In genomic region chr1:1065265-1065939, GRCh38 we compare ENCODE assay signal across 16 cellular contexts. TPM values are rescaled to one million over a fixed set of nuclear protein-coding genes. Genes with fewer than 3 reads are reported as not detected.
A peak's percentile ranks its signal among the peaks of the same experiment; 100 is the strongest.
DNase-seq lines count a peak whose midpoint lies in the region; ATAC-seq, FAIRE-seq and TF ChIP-seq lines count a peak whose summit lies in the region.
"Had no signal": no experiment of that assay in that cellular context is flagged by ENCODE, and none has a peak within 500 bp of the region (broad histone marks: within the 10 kb centered on the region; RNA-seq: fewer than 3 reads in every experiment).

No MANE protein-coding gene starts in this region.

- H3K27me3 ChIP-seq in BLaER1 treated with 17β-estradiol and CSF1 and Interleukin-3, amounts not matched to agents 10 nM and 100 nM: peaks cover 44 to 76% (median 61%) of the 10 kb centered on the region in 11 experiments
- H3K27me3 ChIP-seq in H9 (ENCODE audit: insufficient read depth, low read length): no peaks in the 10 kb centered on the region; the same call in 1 of the 2 replicates

- H4K8ac ChIP-seq in H9 (replicated peaks; ENCODE audit: insufficient read length, low read depth, low read length): no peak overlapping the region

- no peak overlapping the region for H3K18ac ChIP-seq in H9 (ENCODE audit: insufficient read length, low read depth, low read length)

- H3K56ac ChIP-seq in H9 (ENCODE audit: insufficient read length, low read depth, low read length): no peak overlapping the region

- H3K36me3 Mint-ChIP-seq in activated naive CD8-positive, alpha-beta T cell treated with anti-CD3 and anti-CD28 coated beads, Interleukin-2, amount 50 U/mL, for 24 hours (ENCODE audit: low read depth): peaks cover 3% of the 10 kb centered on the region
- H3K36me3 Mint-ChIP-seq in H9 (ENCODE audit: insufficient read depth in 1 of 3, low read depth in 3 of 3): no peaks in the 10 kb centered on the region

- H2BK120ac ChIP-seq in H9 (ENCODE audit: low read depth, low read length, poor library complexity, severe bottlenecking): no peak overlapping the region

- no peak overlapping the region for H2AK5ac ChIP-seq in H9 (ENCODE audit: insufficient read length, low read length)

- H4K5ac ChIP-seq in H9 (ENCODE audit: insufficient read length, low read depth, low read length): no peak overlapping the region

- peaks cover under 1% of the 10 kb centered on the region for H3K27me3 Mint-ChIP-seq in activated naive CD8-positive, alpha-beta T cell treated with anti-CD3 and anti-CD28 coated beads, Interleukin-2, amount 50 U/mL, for 24 hours
- H3K27me3 Mint-ChIP-seq in H9 (ENCODE audit: low read depth): peaks cover 55% of the 10 kb centered on the region

- H3K79me2 ChIP-seq in H9 (ENCODE audit: insufficient read depth, low read length): no peaks in the 10 kb centered on the region
- H3K79me2 ChIP-seq: parathyroid adenoma had no signal

- H2BK15ac ChIP-seq in H9 (ENCODE audit: low read depth, low read length): no peak overlapping the region

- H4K91ac ChIP-seq in H9 (ENCODE audit: insufficient read length, low read depth, low read length): no peak overlapping the region

- no peak for ATAC-seq in activated naive CD8-positive, alpha-beta T cell treated with anti-CD3 and anti-CD28 coated beads, Interleukin-2, amount 50 U/mL, for 24 hours

- no peaks in the 10 kb centered on the region for H3K9me3 ChIP-seq in BLaER1 treated with 17β-estradiol and CSF1 and Interleukin-3, amounts not matched to agents 10 nM and 100 nM (replicated peaks in 1 of 11)
- H3K9me3 ChIP-seq in H9 (ENCODE audit: control insufficient read depth, low read depth, low read length): no peaks in the 10 kb centered on the region
- H3K9me3 ChIP-seq: adrenal gland had no signal

- no peak overlapping the region for H3K4me3 ChIP-seq in BLaER1 treated with 17β-estradiol and CSF1 and Interleukin-3, amounts not matched to agents 10 nM and 100 nM
- H3K4me3 ChIP-seq: adrenal gland had no signal

- H3K4me3 Mint-ChIP-seq in activated naive CD8-positive, alpha-beta T cell treated with anti-CD3 and anti-CD28 coated beads, Interleukin-2, amount 50 U/mL, for 24 hours: peak overlapping the region; percentile 21
- H3K4me3 Mint-ChIP-seq in H9: peak overlapping the region in 1 of 2 experiments; percentile 5; a peak in 1 of 5 replicates
- H3K4me3 Mint-ChIP-seq: endodermal cell had no signal

- H3K27ac ChIP-seq in BLaER1 treated with 17β-estradiol and CSF1 and Interleukin-3, amounts not matched to agents 10 nM and 100 nM: no peak overlapping the region
- H3K27ac ChIP-seq in H9 (ENCODE audit: insufficient read length, low read depth, low read length): no peak overlapping the region
- H3K27ac ChIP-seq: adrenal gland, parathyroid adenoma had no signal

- WGBS in H9 (ENCODE audit: extremely low coverage, insufficient read length, low lambda C conversion rate): no CpG with 5 or more reads among the region's 20 CpGs

- H3K23me2 ChIP-seq in H9 (ENCODE audit: insufficient read length, low read depth, low read length, poor library complexity, severe bottlenecking): peaks cover 3% of the 10 kb centered on the region

- no peaks in the 10 kb centered on the region for H3K36me3 ChIP-seq in BLaER1 treated with 17β-estradiol and CSF1 and Interleukin-3, amounts not matched to agents 10 nM and 100 nM
- H3K36me3 ChIP-seq: adrenal gland had no signal

- no peak overlapping the region for H3K4ac ChIP-seq in H9 (ENCODE audit: low read depth, low read length)

- no peak overlapping the region for H3K9ac ChIP-seq in BLaER1 treated with 17β-estradiol and CSF1 and Interleukin-3, amounts not matched to agents 10 nM and 100 nM
- H3K9ac ChIP-seq in H9 (ENCODE audit: extremely low read depth, insufficient read length, low read length): no peak overlapping the region
- H3K9ac ChIP-seq: parathyroid adenoma had no signal

- no peak overlapping the region for H3K23ac ChIP-seq in H9 (ENCODE audit: insufficient read length, low read depth, low read length)

- H3K14ac ChIP-seq in H9 (ENCODE audit: insufficient read depth, low read length): no peak overlapping the region; the same call in 1 of the 2 replicates

- no peak for TF ChIP-seq CTCF in H9 (conservative IDR thresholded peaks at IDR 0.05)

- H2BK5ac ChIP-seq in H9 (ENCODE audit: insufficient read length, low read length): no peak overlapping the region

- no peaks in the 10 kb centered on the region for H3K9me3 Mint-ChIP-seq in activated naive CD8-positive, alpha-beta T cell treated with anti-CD3 and anti-CD28 coated beads, Interleukin-2, amount 50 U/mL, for 24 hours
- no peaks in the 10 kb centered on the region for H3K9me3 Mint-ChIP-seq in H9
- H3K9me3 Mint-ChIP-seq: endodermal cell had no signal

- H2AFZ ChIP-seq in H9 (ENCODE audit: low read length): no peak overlapping the region
- H2AFZ ChIP-seq: parathyroid adenoma had no signal

- no peaks in the 10 kb centered on the region for H3K79me1 ChIP-seq in H9 (ENCODE audit: insufficient read depth, low read depth, low read length, poor library complexity, severe bottlenecking)

- H3K4me1 ChIP-seq in BLaER1 treated with 17β-estradiol and CSF1 and Interleukin-3, amounts not matched to agents 10 nM and 100 nM: peaks cover 37 to 85% (median 76%) of the 10 kb centered on the region in 10 experiments
- H3K4me1 ChIP-seq in H9 (ENCODE audit: insufficient read depth, low read length): no peaks in the 10 kb centered on the region

- TF ChIP-seq POLR2A in GM12891 (IDR thresholded peaks at IDR 0.05; ENCODE audit: low read depth, low read length): no peak

- no peak for DNase-seq in GM12891 (ENCODE audit: insufficient read length, low spot score)
- DNase-seq in activated naive CD8-positive, alpha-beta T cell treated with anti-CD3 and anti-CD28 coated beads, Interleukin-2, amount 50 U/mL, for 24 hours: no peak
- DNase-seq in H9: no peak
- no peak for DNase-seq in NCI-H146 treated with DMSO at 0.1 percent for 48 hours (lab: John Stamatoyannopoulos, UW; ENCODE audit: unreplicated experiment)
- DNase-seq in NCI-H2029 treated with DMSO at 0.1 percent for 48 hours (lab: John Stamatoyannopoulos, UW): no peak
- DNase-seq: adrenal gland, AML-193, cerebellar nuclear complex, DMS153, endodermal cell, NCI-H1694, NCI-H510A had no signal

- H3K4me2 ChIP-seq in BLaER1 treated with 17β-estradiol and CSF1 and Interleukin-3, amounts not matched to agents 10 nM and 100 nM: peak overlapping the region in 9 of 11 experiments; percentile 24 to 93 (median 44); a peak in 14 of 22 replicates
- no peak overlapping the region for H3K4me2 ChIP-seq in H9 (ENCODE audit: insufficient read depth, insufficient read length, low read length)

- no peak overlapping the region for H3T11ph ChIP-seq in H9 (ENCODE audit: low read length)

- FAIRE-seq in GM12891 (lab: Jason Lieb, UNC): peak; percentile 20

- H3K27ac Mint-ChIP-seq in activated naive CD8-positive, alpha-beta T cell treated with anti-CD3 and anti-CD28 coated beads, Interleukin-2, amount 50 U/mL, for 24 hours: no peak overlapping the region
- H3K27ac Mint-ChIP-seq in H9: no peak overlapping the region; a peak in 1 of 7 replicates
- H3K27ac Mint-ChIP-seq: endodermal cell had no signal

- no peak overlapping the region for H2BK20ac ChIP-seq in H9 (ENCODE audit: low read depth, low read length, poor library complexity, severe bottlenecking)

- peaks cover 0 to 77% (median 56%) of the 10 kb centered on the region in 11 experiments; a peak in 19 of 22 replicates for H4K20me1 ChIP-seq in BLaER1 treated with 17β-estradiol and CSF1 and Interleukin-3, amounts not matched to agents 10 nM and 100 nM
- H4K20me1 ChIP-seq in H9 (ENCODE audit: control insufficient read depth, insufficient read depth, insufficient read length): no peaks in the 10 kb centered on the region

- H3K4me1 Mint-ChIP-seq in activated naive CD8-positive, alpha-beta T cell treated with anti-CD3 and anti-CD28 coated beads, Interleukin-2, amount 50 U/mL, for 24 hours: peaks cover 36% of the 10 kb centered on the region
- peaks cover 10 to 20% of the 10 kb centered on the region in 2 experiments for H3K4me1 Mint-ChIP-seq in H9
- H3K4me1 Mint-ChIP-seq: endodermal cell had no signal

- no peak overlapping the region for H2BK12ac ChIP-seq in H9 (ENCODE audit: insufficient read length, low read depth, low read length)

TF ChIP-seq in GM12891, 5 proteins besides CTCF, POLR2A, EP300 and RAD21:
- no peak for TF ChIP-seq POU2F2 (IDR thresholded peaks at IDR 0.05; ENCODE audit: low read depth, low read length)
- no peak for TF ChIP-seq SPI1 (IDR thresholded peaks at IDR 0.05; ENCODE audit: low read depth, low read length)
- TF ChIP-seq TAF1 (IDR thresholded peaks at IDR 0.05; ENCODE audit: low read depth, low read length): no peak

RNA-seq across cellular contexts. Expression of gene RNF223, which starts 8.7 kb away (rescaled TPM):
- 0.08 TPM for polyA plus RNA-seq in GM12891 (2012; ENCODE audit: low read depth, missing spikeins)
- total RNA-seq in H9 (2021): not detected in 2 replicates
- total RNA-seq: adrenal gland, endodermal cell, LHCN-M2, mononuclear cell had no signal

RNA-seq across cellular contexts. Expression of gene AGRN, which starts 45.5 kb away (rescaled TPM):
- 14.4 TPM for polyA plus RNA-seq in GM12891 (2012; ENCODE audit: low read depth, missing spikeins)
- 173 and 175 TPM in 2 replicates for total RNA-seq in H9 (2021)

RNA-seq across cellular contexts. Expression of gene C1orf159, which starts 50.5 kb away (rescaled TPM):
- 7.1 TPM for polyA plus RNA-seq in GM12891 (2012; ENCODE audit: low read depth, missing spikeins)
- total RNA-seq in H9 (2021): 10.1 and 12.3 TPM in 2 replicates

RNA-seq across cellular contexts. Expression of gene ISG15, which starts 52.1 kb away (rescaled TPM):
- polyA plus RNA-seq in GM12891 (2012; ENCODE audit: low read depth, missing spikeins): 191 TPM
- total RNA-seq in H9 (2021): 39.7 and 40.8 TPM in 2 replicates
